ENCODE assay signal across 1 cellular context in genomic region chr6:21371676-21372161, GRCh38.
TF ChIP-seq lines count a peak whose summit lies in the region.

No MANE protein-coding gene starts in this region.

TF ChIP-seq in HCT116, 20 proteins besides CTCF, POLR2A, EP300 and RAD21 (continued from another document):
- TF ChIP-seq MAX (IDR thresholded peaks at IDR 0.05) (no peak), CBX3 (IDR thresholded peaks at IDR 0.05; ENCODE audit: low read depth) (no peak), JUND (IDR thresholded peaks at IDR 0.05) (no peak), SIN3A (IDR thresholded peaks at IDR 0.05; ENCODE audit: low read depth) (no peak), SRF (IDR thresholded peaks at IDR 0.05; ENCODE audit: low read depth) (no peak), EZH2 (IDR thresholded peaks at IDR 0.05) (no peak), POLR2AphosphoS5 (IDR thresholded peaks at IDR 0.05; ENCODE audit: low read depth, low read length) (no peak)
